In the genomic region with DNA sequence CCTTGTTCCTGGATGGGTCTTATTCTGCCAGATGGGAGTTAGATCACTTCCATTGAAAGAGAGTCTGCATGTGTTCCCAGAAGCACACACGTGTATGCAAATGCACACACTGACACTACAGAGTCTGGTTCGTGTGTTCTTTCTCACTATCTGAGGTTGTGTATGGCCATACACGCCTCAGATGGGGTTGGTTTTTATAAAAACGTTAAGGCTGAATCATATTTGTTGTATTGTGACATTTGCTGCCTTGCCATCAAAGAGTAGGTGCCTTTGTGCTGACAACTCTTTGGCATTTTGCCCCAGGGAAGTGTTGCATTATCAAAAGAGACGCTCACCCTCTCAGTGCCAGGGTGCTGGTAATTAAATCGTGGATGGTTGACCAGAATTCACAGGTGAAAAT, we compare ENCODE assay signal across 18 cellular contexts. TPM values are rescaled to one million over a fixed set of nuclear protein-coding genes. Genes with fewer than 3 reads are reported as not detected.
A peak's percentile ranks its signal among the peaks of the same experiment; 100 is the strongest.
DNase-seq lines count a peak whose midpoint lies in the region.
"Had no signal": no experiment of that assay in that cellular context is flagged by ENCODE, and none has a peak within 500 bp of the region (broad histone marks: within the 10 kb centered on the region; RNA-seq: fewer than 3 reads in every experiment).

No MANE protein-coding gene starts in this region.

- intact Hi-C loops in activated CD4-positive, alpha-beta T cell treated with anti-CD3 and anti-CD28 coated beads, Interleukin-2, amount 10 ng/mL, durations not matched to agents 24 days and 14 days (cut with micrococcal nuclease) = no loop called here
- intact Hi-C loops in activated naive CD4-positive, alpha-beta T cell treated with anti-CD3 and anti-CD28 coated beads for 36 hours (cut with micrococcal nuclease) = no loop called here

- H3K9me3 ChIP-seq in SJCRH30 (replicated peaks) = no peaks in the 10 kb centered on the region
- H3K9me3 ChIP-seq: transverse colon had no signal

- CTCF ChIA-PET in activated naive CD4-positive, alpha-beta T cell treated with anti-CD3 and anti-CD28 coated beads for 36 hours (lab: Charles Lee) = no interaction called here

- H3K4me3 ChIP-seq in SJCRH30 = no peak overlapping the region
- H3K4me3 ChIP-seq: transverse colon had no signal

- no peak overlapping the region for H3K4me3 Mint-ChIP-seq in activated CD4-positive, alpha-beta T cell treated with anti-CD3 and anti-CD28 coated beads, Interleukin-2, amount 10 ng/mL, durations not matched to agents 24 days and 14 days
- no peak overlapping the region for H3K4me3 Mint-ChIP-seq in activated naive CD4-positive, alpha-beta T cell treated with anti-CD3 and anti-CD28 coated beads for 36 hours
- H3K4me3 Mint-ChIP-seq: activated CD4-positive, alpha-beta memory T cell treated with anti-CD3 and anti-CD28 coated beads for 36 hours; activated T-helper 17 cell treated with anti-CD3 and anti-CD28 coated beads, Interleukin-2, amount 50 U/mL, for 72 hours; HFFc6; immature natural killer cell had no signal

- peaks cover 26% of the 10 kb centered on the region for H3K4me1 ChIP-seq in SJCRH30
- H3K4me1 ChIP-seq: transverse colon had no signal

- H3K36me3 ChIP-seq in SJCRH30 = no peaks in the 10 kb centered on the region
- H3K36me3 ChIP-seq: transverse colon had no signal

- H3K9me3 Mint-ChIP-seq in activated CD4-positive, alpha-beta T cell treated with anti-CD3 and anti-CD28 coated beads, Interleukin-2, amount 10 ng/mL, durations not matched to agents 24 days and 14 days = no peaks in the 10 kb centered on the region
- no peaks in the 10 kb centered on the region for H3K9me3 Mint-ChIP-seq in activated naive CD4-positive, alpha-beta T cell treated with anti-CD3 and anti-CD28 coated beads for 36 hours
- H3K9me3 Mint-ChIP-seq: activated CD4-positive, alpha-beta memory T cell treated with anti-CD3 and anti-CD28 coated beads for 36 hours; activated T-helper 17 cell treated with anti-CD3 and anti-CD28 coated beads, Interleukin-2, amount 50 U/mL, for 72 hours; HFFc6; immature natural killer cell had no signal

- H3K27ac ChIP-seq in SJCRH30 = no peak overlapping the region
- H3K27ac ChIP-seq: transverse colon had no signal

- DNase-seq in NCI-H2196 (lab: John Stamatoyannopoulos, UW; ENCODE audit: unreplicated experiment) (peak; percentile 10), NCI-H2196 treated with DMSO at 0.1 percent for 48 hours (lab: John Stamatoyannopoulos, UW; ENCODE audit: unreplicated experiment) (no peak), NCI-H146 treated with DMSO at 0.1 percent for 48 hours (lab: John Stamatoyannopoulos, UW; ENCODE audit: unreplicated experiment) (peak; percentile 59), SJCRH30 (peak; percentile 22 to 57), myocyte (ENCODE audit: low read depth) (peak; percentile 20), NK-92 (lab: John Stamatoyannopoulos, UW; ENCODE audit: unreplicated experiment) (no peak)
- no peak for DNase-seq in activated CD4-positive, alpha-beta T cell treated with anti-CD3 and anti-CD28 coated beads, Interleukin-2, amount 10 ng/mL, durations not matched to agents 24 days and 14 days
- DNase-seq in activated naive CD4-positive, alpha-beta T cell treated with anti-CD3 and anti-CD28 coated beads for 36 hours = no peak
- DNase-seq: activated CD4-positive, alpha-beta memory T cell treated with anti-CD3 and anti-CD28 coated beads for 36 hours; HFFc6; immature natural killer cell; NCI-H1694; OCI-M1; stimulated activated CD4-positive, alpha-beta T cell treated with anti-CD3 and anti-CD28 coated beads, Interleukin-1b, Interleukin-23, amount 100 ng/mL, for 48 hours; stimulated activated CD8-positive, alpha-beta memory T cell treated with anti-CD3 and anti-CD28 coated beads, Interleukin-4, amount 100 ng/mL, for 48 hours; T-helper 2 cell; transverse colon had no signal

- H3K27ac Mint-ChIP-seq in activated CD4-positive, alpha-beta T cell treated with anti-CD3 and anti-CD28 coated beads, Interleukin-2, amount 10 ng/mL, durations not matched to agents 24 days and 14 days = no peak overlapping the region
- no peak overlapping the region for H3K27ac Mint-ChIP-seq in activated naive CD4-positive, alpha-beta T cell treated with anti-CD3 and anti-CD28 coated beads for 36 hours
- H3K27ac Mint-ChIP-seq: activated CD4-positive, alpha-beta memory T cell treated with anti-CD3 and anti-CD28 coated beads for 36 hours; activated T-helper 17 cell treated with anti-CD3 and anti-CD28 coated beads, Interleukin-2, amount 50 U/mL, for 72 hours; HFFc6; immature natural killer cell had no signal

- no peaks in the 10 kb centered on the region for H3K27me3 Mint-ChIP-seq in activated CD4-positive, alpha-beta T cell treated with anti-CD3 and anti-CD28 coated beads, Interleukin-2, amount 10 ng/mL, durations not matched to agents 24 days and 14 days
- no peaks in the 10 kb centered on the region for H3K27me3 Mint-ChIP-seq in activated naive CD4-positive, alpha-beta T cell treated with anti-CD3 and anti-CD28 coated beads for 36 hours (ENCODE audit: low read depth)
- H3K27me3 Mint-ChIP-seq: activated CD4-positive, alpha-beta memory T cell treated with anti-CD3 and anti-CD28 coated beads for 36 hours; activated T-helper 17 cell treated with anti-CD3 and anti-CD28 coated beads, Interleukin-2, amount 50 U/mL, for 72 hours had no signal

- no peaks in the 10 kb centered on the region for H3K27me3 ChIP-seq in SJCRH30
- H3K27me3 ChIP-seq: transverse colon had no signal

- no peaks in the 10 kb centered on the region for H3K4me1 Mint-ChIP-seq in activated CD4-positive, alpha-beta T cell treated with anti-CD3 and anti-CD28 coated beads, Interleukin-2, amount 10 ng/mL, durations not matched to agents 24 days and 14 days
- H3K4me1 Mint-ChIP-seq in activated naive CD4-positive, alpha-beta T cell treated with anti-CD3 and anti-CD28 coated beads for 36 hours (ENCODE audit: low read depth) = no peaks in the 10 kb centered on the region
- H3K4me1 Mint-ChIP-seq: activated T-helper 17 cell treated with anti-CD3 and anti-CD28 coated beads, Interleukin-2, amount 50 U/mL, for 72 hours had no signal

- no peaks in the 10 kb centered on the region for H3K36me3 Mint-ChIP-seq in activated CD4-positive, alpha-beta T cell treated with anti-CD3 and anti-CD28 coated beads, Interleukin-2, amount 10 ng/mL, durations not matched to agents 24 days and 14 days (ENCODE audit: low read depth)
- no peaks in the 10 kb centered on the region for H3K36me3 Mint-ChIP-seq in activated naive CD4-positive, alpha-beta T cell treated with anti-CD3 and anti-CD28 coated beads for 36 hours (ENCODE audit: low read depth)
- H3K36me3 Mint-ChIP-seq: activated CD4-positive, alpha-beta memory T cell treated with anti-CD3 and anti-CD28 coated beads for 36 hours; immature natural killer cell had no signal

RNA-seq across cellular contexts. Expression of gene HDAC9, which starts 37.7 kb away (rescaled TPM):
- 1.4 and 2.5 TPM in 2 replicates for total RNA-seq in SJCRH30 (2014; rRNA removed; shearing (Covaris generic))
- 21.0 and 136 TPM in 2 replicates for total RNA-seq in myocyte
- 10.6 TPM for polyA plus RNA-seq in myocyte (2012)
- total RNA-seq in activated CD4-positive, alpha-beta T cell treated with anti-CD3 and anti-CD28 coated beads, Interleukin-2, amount 10 ng/mL, durations not matched to agents 24 days and 14 days = 2.9 and 3.0 TPM in 2 replicates
- total RNA-seq in activated naive CD4-positive, alpha-beta T cell treated with anti-CD3 and anti-CD28 coated beads for 36 hours = not detected

Comparison
In these comparisons a context has a peak if more than half of its experiments do, and no peak if none do; other contexts are left out.
1. DNase-seq: peak in NCI-H2196 (single experiment), NCI-H146 treated with DMSO at 0.1 percent for 48 hours (single experiment), SJCRH30 (2 of 2) and myocyte (single experiment); none in NCI-H2196 treated with DMSO at 0.1 percent for 48 hours (single experiment), activated CD4-positive, alpha-beta T cell treated with anti-CD3 and anti-CD28 coated beads, Interleukin-2, amount 10 ng/mL, durations not matched to agents 24 days and 14 days (single experiment), NK-92 (single experiment) and activated naive CD4-positive, alpha-beta T cell treated with anti-CD3 and anti-CD28 coated beads for 36 hours (single experiment).